Comparison of ENCODE assay signal across 17 cellular contexts in genomic region chr13:103272770-103273169, GRCh38.
A peak's percentile ranks its signal among the peaks of the same experiment; 100 is the strongest.
DNase-seq lines count a peak whose midpoint lies in the region; ATAC-seq and TF ChIP-seq lines count a peak whose summit lies in the region.
"Had no signal": no experiment of that assay in that cellular context is flagged by ENCODE, and none has a peak within 500 bp of the region (broad histone marks: within the 10 kb centered on the region; RNA-seq: fewer than 3 reads in every experiment).

No MANE protein-coding gene starts in this region.

- DNase-seq in foreskin keratinocyte (peak; percentile 42 to 70), NCI-H2029 (lab: John Stamatoyannopoulos, UW) (no peak), NCI-H2107 treated with DMSO at 0.1 percent for 48 hours (lab: John Stamatoyannopoulos, UW; ENCODE audit: unreplicated experiment) (no peak), ecto neural progenitor cell (ENCODE audit: low spot score) (no peak)
- DNase-seq: activated naive CD4-positive, alpha-beta T cell; DMS79 treated with DMSO at 0.1 percent for 48 hours; endodermal cell; MM.1S; mucosa of descending colon; pancreas had no signal

- no peaks in the 10 kb centered on the region for H3K27me3 ChIP-seq in foreskin keratinocyte
- H3K27me3 ChIP-seq: cardiac muscle cell, pancreas had no signal

- TF ChIP-seq POLR2A in GM18505 (IDR thresholded peaks at IDR 0.05; ENCODE audit: borderline replicate concordance, extremely low read depth, insufficient read depth, insufficient read length): no peak

- ATAC-seq in GM18907 (IDR thresholded peaks at IDR 0.05; ENCODE audit: unreplicated experiment) (peak; percentile 59), HG02623 (IDR thresholded peaks at IDR 0.05; ENCODE audit: unreplicated experiment) (peak; percentile 57), HG03565 (IDR thresholded peaks at IDR 0.05; ENCODE audit: unreplicated experiment) (peak; percentile 40), foreskin keratinocyte (peak; percentile 99), GM18505 (IDR thresholded peaks at IDR 0.05; ENCODE audit: unreplicated experiment) (no peak)
- ATAC-seq: mucosa of descending colon, pancreas had no signal

- TF ChIP-seq CTCF in foreskin keratinocyte (conservative IDR thresholded peaks at IDR 0.05): no peak

- H3K4me1 ChIP-seq in foreskin keratinocyte: peaks cover 17% of the 10 kb centered on the region
- H3K4me1 ChIP-seq: pancreas had no signal

- peak overlapping the region; percentile 65 for H3K27ac ChIP-seq in foreskin keratinocyte
- H3K27ac ChIP-seq: C4-2B, cardiac muscle cell, pancreas, skin epidermis had no signal

Comparison
In these comparisons a context has a peak if more than half of its experiments do, and no peak if none do; other contexts are left out.
1. DNase-seq: peak in foreskin keratinocyte (2 of 2); none in NCI-H2029 (single experiment), NCI-H2107 treated with DMSO at 0.1 percent for 48 hours (single experiment) and ecto neural progenitor cell (single experiment).